1 cellular context compared by ENCODE assay signal in the genomic region with DNA sequence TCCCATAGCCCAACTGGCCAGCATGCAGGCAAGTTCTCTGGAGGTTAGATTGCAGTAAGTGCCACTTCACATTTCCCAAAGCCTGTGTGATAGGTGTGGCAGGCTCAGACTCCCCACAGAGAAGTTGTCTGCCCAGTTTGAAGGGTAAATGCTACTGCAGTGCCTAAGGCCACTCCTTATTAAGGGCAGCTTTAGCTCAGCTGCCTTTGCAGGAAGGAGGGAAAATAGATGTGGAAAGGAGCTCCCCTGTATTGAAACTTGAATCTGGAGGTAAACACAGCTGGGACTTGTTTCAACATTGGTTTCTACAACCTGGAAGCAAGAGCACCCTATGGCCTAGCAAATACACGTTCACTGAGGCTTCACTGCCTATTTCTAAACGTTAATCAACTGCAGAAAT.
TF ChIP-seq lines count a peak whose summit lies in the region.

No MANE protein-coding gene starts in this region.

TF ChIP-seq in HepG2, 621 proteins besides CTCF, POLR2A, EP300 and RAD21:
- TF ChIP-seq TBL1XR1 (IDR thresholded peaks at IDR 0.05; ENCODE audit: borderline replicate concordance, low read length, partially characterized antibody), result no peak
- TF ChIP-seq, protein P1, sequence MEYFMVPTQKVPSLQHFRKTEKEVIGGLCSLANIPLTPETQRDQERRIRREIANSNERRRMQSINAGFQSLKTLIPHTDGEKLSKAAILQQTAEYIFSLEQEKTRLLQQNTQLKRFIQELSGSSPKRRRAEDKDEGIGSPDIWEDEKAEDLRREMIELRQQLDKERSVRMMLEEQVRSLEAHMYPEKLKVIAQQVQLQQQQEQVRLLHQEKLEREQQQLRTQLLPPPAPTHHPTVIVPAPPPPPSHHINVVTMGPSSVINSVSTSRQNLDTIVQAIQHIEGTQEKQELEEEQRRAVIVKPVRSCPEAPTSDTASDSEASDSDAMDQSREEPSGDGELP (IDR thresholded peaks at IDR 0.05; ENCODE audit: borderline replicate concordance, low read depth), result peak; percentile 63
